Comparison of ENCODE assay signal across 8 cellular contexts in the genomic region with DNA sequence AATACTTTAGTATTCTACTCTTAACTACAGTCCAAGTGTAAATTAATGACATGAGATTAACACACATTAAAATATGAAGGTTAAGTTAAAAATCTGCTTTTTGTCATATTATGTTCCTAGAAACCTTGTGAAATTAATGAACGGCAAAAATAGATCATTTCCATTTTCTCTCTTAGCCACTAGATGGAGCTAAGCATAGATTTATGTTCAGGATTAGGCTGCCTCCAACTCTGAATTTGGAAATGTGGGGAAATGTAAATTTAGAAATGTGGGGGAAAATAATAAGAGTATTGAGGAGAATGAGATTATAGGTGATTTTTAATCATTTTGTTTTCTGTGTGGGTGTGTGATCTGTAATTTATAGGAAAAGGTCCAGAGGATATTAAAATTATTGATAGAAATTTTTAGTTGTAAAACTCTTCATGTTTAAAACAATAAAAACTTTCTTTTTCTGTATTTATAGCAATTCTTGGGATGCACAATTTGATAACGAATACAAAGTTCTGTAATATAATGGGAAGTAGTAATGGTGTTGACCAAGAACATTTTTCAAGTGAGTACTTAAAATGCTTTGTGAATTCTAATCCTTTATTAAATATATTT. TPM values are rescaled to one million over a fixed set of nuclear protein-coding genes. Genes with fewer than 3 reads are reported as not detected.
DNase-seq lines count a peak whose midpoint lies in the region; ATAC-seq, FAIRE-seq and TF ChIP-seq lines count a peak whose summit lies in the region.

No MANE protein-coding gene starts in this region.

- no peak overlapping the region for H3K4me3 Mint-ChIP-seq in MCF 10A (ENCODE audit: unreplicated experiment)

- DNase-seq in MV-4-11 (lab: John Stamatoyannopoulos, UW) (peak; percentile 30), MCF 10A (ENCODE audit: unreplicated experiment) (peak; percentile 33), lung (ENCODE audit: low spot score) (no peak), NCI-H1092 treated with DMSO at 0.1 percent for 48 hours (lab: John Stamatoyannopoulos, UW) (no peak)
- DNase-seq in stimulated activated CD4-positive, alpha-beta T cell treated with anti-CD3 and anti-CD28 coated beads, Interleukin-4, amount 100 ng/mL, for 24 hours, result no peak

- peak overlapping the region; percentile 61 for H3K27ac Mint-ChIP-seq in MCF 10A (ENCODE audit: low read depth, unreplicated experiment)

- no peaks in the 10 kb centered on the region for H3K27me3 ChIP-seq in lung (ENCODE audit: control insufficient read depth, insufficient read depth)

- H3K36me3 ChIP-seq in lung (ENCODE audit: control insufficient read depth in 2 of 2, insufficient read depth in 2 of 2, low read length in 2 of 2), result peaks cover 2 to 6% of the 10 kb centered on the region in 2 donors

- intact Hi-C loops in MCF 10A (cut with micrococcal nuclease), result no loop called here

- peaks cover 66% of the 10 kb centered on the region for H3K36me3 Mint-ChIP-seq in MCF 10A (ENCODE audit: insufficient read depth, unreplicated experiment)

- H3K9me3 Mint-ChIP-seq in MCF 10A (ENCODE audit: unreplicated experiment), result no peaks in the 10 kb centered on the region

- TF ChIP-seq CTCF in MCF 10A (IDR thresholded peaks at IDR 0.05; ENCODE audit: unreplicated experiment) (peak; percentile 31), lung (IDR thresholded peaks at IDR 0.05; ENCODE audit: control extremely low read depth, extremely low read depth) (peak; percentile 21)

- H3K27me3 Mint-ChIP-seq in MCF 10A (ENCODE audit: insufficient read depth, unreplicated experiment), result no peaks in the 10 kb centered on the region

- 26 to 35% methylated on average over 2 of the region's 2 CpGs for WGBS in lung, 2 donors

- no peak overlapping the region for H3K27ac ChIP-seq in lung (ENCODE audit: low read depth in 1 of 2, low read length in 1 of 2)

- CTCF ChIA-PET in MCF 10A (lab: Yijun Ruan, JAX), result interaction anchor here (0.6 to 3.8 kb wide), 19 partner anchors 9 to 339 kb away, joined by 3 to 25 read pairs (median 4); no protein-coding TSS in a partner anchor

- ATAC-seq in lung (ENCODE audit: insufficient read depth, low FRiP score) (no peak), HG02571 (IDR thresholded peaks at IDR 0.05; ENCODE audit: unreplicated experiment) (no peak), GM18873 (IDR thresholded peaks at IDR 0.05; ENCODE audit: low FRiP score, unreplicated experiment) (no peak)

- peak; percentile 94 for FAIRE-seq in G401.6 (lab: Jason Lieb, UNC)

- H3K4me1 ChIP-seq in lung (ENCODE audit: control insufficient read depth in 2 of 2, insufficient read depth in 2 of 2, low read length in 2 of 2), result peaks cover 2 to 11% of the 10 kb centered on the region in 2 donors

- H3K4me3 ChIP-seq in lung, result no peak overlapping the region

- H3K9me3 ChIP-seq in lung (ENCODE audit: control insufficient read depth in 2 of 2, insufficient read depth in 1 of 2, low read length in 1 of 2), result no peaks in the 10 kb centered on the region

- H3K4me1 Mint-ChIP-seq in MCF 10A (ENCODE audit: insufficient read depth, unreplicated experiment), result peaks cover 6% of the 10 kb centered on the region

- POLR2A ChIA-PET in MCF 10A (lab: Yijun Ruan, JAX), result interaction anchor here (0.6 to 2.5 kb wide), 7 partner anchors 9 to 215 kb away, joined by 3 to 9 read pairs (median 6); a partner anchor contains a TSS

- BruUV-seq in MCF 10A (replicated peaks; lab: Mats Ljungman, UMichigan), result no TSS peak

RNA-seq across cellular contexts. Expression of a gene that starts 59.2 kb away (rescaled TPM):
- 93.5 and 94.6 TPM in 2 replicates for total RNA-seq in MCF 10A (2022)
- total RNA-seq in lung, result 100 to 1,000 TPM in 1 of 2 donors, 10 to 100 TPM in 1; 65.8 to 108 TPM
- 10 to 100 TPM; 12.4 to 16.4 TPM for polyA plus RNA-seq in lung

Comparison
In these comparisons a context has a peak if more than half of its experiments do, and no peak if none do; other contexts are left out.
1. DNase-seq: peak in MV-4-11 (single experiment) and MCF 10A (single experiment); none in lung (single experiment), NCI-H1092 treated with DMSO at 0.1 percent for 48 hours (single experiment) and stimulated activated CD4-positive, alpha-beta T cell treated with anti-CD3 and anti-CD28 coated beads, Interleukin-4, amount 100 ng/mL, for 24 hours (single experiment).